Comparison of ENCODE assay signal across 9 cellular contexts in genomic region chr12:93894391-93895095, GRCh38.
DNase-seq lines count a peak whose midpoint lies in the region; ATAC-seq, FAIRE-seq and TF ChIP-seq lines count a peak whose summit lies in the region.
"Had no signal": no experiment of that assay in that cellular context is flagged by ENCODE, and none has a peak within 500 bp of the region (broad histone marks: within the 10 kb centered on the region; RNA-seq: fewer than 3 reads in every experiment).

No MANE protein-coding gene starts in this region.

- no peak for FAIRE-seq in pancreas (lab: Jason Lieb, UNC)

- no peak for TF ChIP-seq POLR2A in adrenal gland (IDR thresholded peaks at IDR 0.05)

- H3K9me3 Mint-ChIP-seq in activated naive CD8-positive, alpha-beta T cell treated with anti-CD3 and anti-CD28 coated beads for 36 hours: no peaks in the 10 kb centered on the region

- no peaks in the 10 kb centered on the region for H3K36me3 ChIP-seq in adrenal gland (replicated peaks in 1 of 2)
- no peaks in the 10 kb centered on the region for H3K36me3 ChIP-seq in cardiac muscle cell
- no peaks in the 10 kb centered on the region for H3K36me3 ChIP-seq in pancreas

- H3K4me1 ChIP-seq in adrenal gland (replicated peaks in 1 of 2): peaks cover 21 to 36% of the 10 kb centered on the region in 2 donors
- peaks cover 33% of the 10 kb centered on the region for H3K4me1 ChIP-seq in cardiac muscle cell (ENCODE audit: low read depth)
- no peaks in the 10 kb centered on the region for H3K4me1 ChIP-seq in pancreas

- H3K4me3 ChIP-seq in adrenal gland (no peak overlapping the region), cardiac muscle cell (no peak overlapping the region), pancreas (no peak overlapping the region)

- H3K4me1 Mint-ChIP-seq in activated naive CD8-positive, alpha-beta T cell treated with anti-CD3 and anti-CD28 coated beads for 36 hours: peaks cover 3% of the 10 kb centered on the region

- H3K27ac ChIP-seq in adrenal gland: peak overlapping the region in 3 of 5 donors; percentile 55 to 83 (median 81)
- H3K27ac ChIP-seq in cardiac muscle cell: peak overlapping the region; percentile 84
- H3K27ac ChIP-seq in pancreas: no peak overlapping the region

- H3K9me3 ChIP-seq in adrenal gland (replicated peaks in 1 of 3): no peaks in the 10 kb centered on the region
- no peaks in the 10 kb centered on the region for H3K9me3 ChIP-seq in cardiac muscle cell (ENCODE audit: low read depth)
- H3K9me3 ChIP-seq in pancreas: no peaks in the 10 kb centered on the region

- peak in 1 of 6 experiments; percentile 4 for TF ChIP-seq CTCF in adrenal gland (IDR thresholded peaks at IDR 0.05)
- no peak for TF ChIP-seq CTCF in cardiac muscle cell (IDR thresholded peaks at IDR 0.05; ENCODE audit: low read depth, low read length)
- no peak for TF ChIP-seq CTCF in pancreas (IDR thresholded peaks at IDR 0.05)

- no peak overlapping the region for H3K27ac Mint-ChIP-seq in activated naive CD8-positive, alpha-beta T cell treated with anti-CD3 and anti-CD28 coated beads for 36 hours

- 15 to 24% (median 19%) methylated on average over 7 to 17 of the region's 17 CpGs for WGBS in adrenal gland, 4 donors
- WGBS in pancreas, 2 donors: 80 to 86% methylated on average over 17 of the region's 17 CpGs

- no peaks in the 10 kb centered on the region for H3K36me3 Mint-ChIP-seq in activated naive CD8-positive, alpha-beta T cell treated with anti-CD3 and anti-CD28 coated beads for 36 hours

- H3K27me3 ChIP-seq in adrenal gland (no peaks in the 10 kb centered on the region), cardiac muscle cell (no peaks in the 10 kb centered on the region), pancreas (no peaks in the 10 kb centered on the region)

- peak; percentile 39 for DNase-seq in AG08396 (ENCODE audit: low spot score)
- DNase-seq in adrenal gland: peak; percentile 77 to 93 (median 88)
- peak; percentile 69 to 86 for DNase-seq in cardiac muscle cell (ENCODE audit: low read depth in 1 of 2, low spot score in 1 of 2)
- DNase-seq in pancreas: peak in 5 of 6 donors; percentile 28 to 52 (median 30)
- no peak for DNase-seq in NCI-H2107 (lab: John Stamatoyannopoulos, UW)
- no peak for DNase-seq in activated naive CD8-positive, alpha-beta T cell treated with anti-CD3 and anti-CD28 coated beads for 36 hours
- no peak for DNase-seq in HPDE6-E6E7 (ENCODE audit: extremely low spot score)
- DNase-seq: RPMI8226 had no signal

- H3K4me3 Mint-ChIP-seq in activated naive CD8-positive, alpha-beta T cell treated with anti-CD3 and anti-CD28 coated beads for 36 hours: no peak overlapping the region

- intact Hi-C loops in adrenal gland (cut with DNase I) (no loop called here), pancreas (cut with DNase I) (no loop called here)

- H3K27me3 Mint-ChIP-seq in activated naive CD8-positive, alpha-beta T cell treated with anti-CD3 and anti-CD28 coated beads for 36 hours: no peaks in the 10 kb centered on the region

- ATAC-seq in pancreas (peak in 3 of 4 donors; percentile 43 to 56 (median 53)), HG02610 (IDR thresholded peaks at IDR 0.05; ENCODE audit: unreplicated experiment) (no peak)

Comparison
In these comparisons a context has a peak if more than half of its experiments do, and no peak if none do; other contexts are left out.
1. DNase-seq: peak in AG08396 (single experiment), adrenal gland (7 of 7), cardiac muscle cell (2 of 2) and pancreas (5 of 6); none in NCI-H2107 (single experiment), activated naive CD8-positive, alpha-beta T cell treated with anti-CD3 and anti-CD28 coated beads for 36 hours (single experiment) and HPDE6-E6E7 (single experiment).
2. H3K27ac ChIP-seq: peak in adrenal gland (3 of 5) and cardiac muscle cell (single experiment); none in pancreas (0 of 4).